ENCODE assay signal across 14 cellular contexts in genomic region chr12:49552014-49552413, GRCh38.
A peak's percentile ranks its signal among the peaks of the same experiment; 100 is the strongest.
DNase-seq lines count a peak whose midpoint lies in the region; ATAC-seq and TF ChIP-seq lines count a peak whose summit lies in the region.
"Had no signal": no experiment of that assay in that cellular context is flagged by ENCODE, and none has a peak within 500 bp of the region (broad histone marks: within the 10 kb centered on the region; RNA-seq: fewer than 3 reads in every experiment).

No MANE protein-coding gene starts in this region.

- H3K4me1 ChIP-seq in Loucy (ENCODE audit: insufficient read depth, low read length, poor library complexity, severe bottlenecking), result peaks cover 23% of the 10 kb centered on the region

- H3K27ac ChIP-seq in coronary artery, result peak overlapping the region in 1 of 2 donors; percentile 20
- H3K27ac ChIP-seq: Peyer's patch had no signal

- no peaks in the 10 kb centered on the region for H3K9me3 ChIP-seq in Loucy (ENCODE audit: insufficient read depth, low read depth, low read length)
- H3K9me3 ChIP-seq: Peyer's patch had no signal

- H2AFZ ChIP-seq in Loucy (ENCODE audit: low read length), result peak overlapping the region; percentile 73

- H3K4me3 ChIP-seq in Loucy (ENCODE audit: low read length, poor library complexity, severe bottlenecking) (peak overlapping the region; percentile 54), coronary artery (no peak overlapping the region)
- H3K4me3 ChIP-seq: Peyer's patch had no signal

- peak overlapping the region; percentile 58 for H3K4me2 ChIP-seq in Loucy (ENCODE audit: low read depth, low read length, poor library complexity, severe bottlenecking)

- no peaks in the 10 kb centered on the region for H3F3A ChIP-seq in Loucy (ENCODE audit: low read depth)

- H4K20me1 ChIP-seq in Loucy (ENCODE audit: insufficient read depth, low read length, poor library complexity, severe bottlenecking), result no peaks in the 10 kb centered on the region

- H3K79me2 ChIP-seq in Loucy (ENCODE audit: insufficient read depth, low read length), result no peaks in the 10 kb centered on the region

- no peaks in the 10 kb centered on the region for H3K36me3 Mint-ChIP-seq in memory B cell

- H3K9ac ChIP-seq in Loucy (ENCODE audit: low read depth, low read length, poor library complexity, severe bottlenecking), result peak overlapping the region; percentile 52

- H3K36me3 ChIP-seq in Loucy (ENCODE audit: insufficient read depth, low read length), result no peaks in the 10 kb centered on the region

- peaks cover 14% of the 10 kb centered on the region for H3K4me1 Mint-ChIP-seq in memory B cell

- H3K27me3 Mint-ChIP-seq in memory B cell, result peaks cover 28% of the 10 kb centered on the region

- no peaks in the 10 kb centered on the region for H3K9me3 Mint-ChIP-seq in memory B cell

- no peaks in the 10 kb centered on the region for H3K9me2 ChIP-seq in Loucy (replicated peaks; ENCODE audit: low read depth, low read length)

- H3K27ac Mint-ChIP-seq in memory B cell, result peak overlapping the region; percentile 12

- ATAC-seq in memory B cell (ENCODE audit: low read depth), result no peak
- ATAC-seq: stimulated activated naive CD8-positive, alpha-beta T cell treated with anti-CD3 and anti-CD28 coated beads, Interleukin-15, Interleukin-2, amounts not matched to agents 100 U/mL and 50 U/mL, for 24 hours had no signal

- no peak overlapping the region for H3K4me3 Mint-ChIP-seq in memory B cell

- TF ChIP-seq CTCF in Loucy (conservative IDR thresholded peaks at IDR 0.05; ENCODE audit: low read length) (no peak), coronary artery (IDR thresholded peaks at IDR 0.05) (no peak)

- H3K27me3 ChIP-seq in Loucy (ENCODE audit: insufficient read depth, low read length, poor library complexity, severe bottlenecking), result no peaks in the 10 kb centered on the region
- H3K27me3 ChIP-seq: Peyer's patch had no signal

- DNase-seq in AG20443 (ENCODE audit: low spot score) (peak; percentile 53), coronary artery (ENCODE audit: low spot score) (peak; percentile 84), memory B cell (ENCODE audit: low spot score in 2 of 2) (no peak), NCI-H1105 treated with DMSO at 0.1 percent for 48 hours (lab: John Stamatoyannopoulos, UW) (no peak), T-helper 9 cell (no peak)
- no peak for DNase-seq in activated CD4-positive, alpha-beta T cell treated with anti-CD3 and anti-CD28 coated beads for 1 hour
- DNase-seq in activated T-cell treated with anti-CD3 and anti-CD28 coated beads, Interleukin-2, amount 50 U/mL, for 1 hour, result no peak
- DNase-seq: activated CD4-positive, alpha-beta T cell treated with anti-CD3 and anti-CD28 coated beads, Interleukin-2, amount 50 U/mL, for 48 hours; activated gamma-delta T cell treated with Interleukin-2 at 50 U/mL for 16 hours; central memory CD4-positive, alpha-beta T cell; DND-41; Peyer's patch; stimulated activated naive CD8-positive, alpha-beta T cell treated with anti-CD3 and anti-CD28 coated beads, Interleukin-15, Interleukin-2, amounts not matched to agents 100 U/mL and 50 U/mL, for 24 hours had no signal

Comparison
In these comparisons a context has a peak if more than half of its experiments do, and no peak if none do; other contexts are left out.
1. DNase-seq: peak in AG20443 (single experiment) and coronary artery (single experiment); none in memory B cell (0 of 2), NCI-H1105 treated with DMSO at 0.1 percent for 48 hours (single experiment), T-helper 9 cell (single experiment), activated CD4-positive, alpha-beta T cell treated with anti-CD3 and anti-CD28 coated beads for 1 hour (single experiment) and activated T-cell treated with anti-CD3 and anti-CD28 coated beads, Interleukin-2, amount 50 U/mL, for 1 hour (single experiment).